Comparison of ENCODE assay signal across 1 cellular context in the genomic region with DNA sequence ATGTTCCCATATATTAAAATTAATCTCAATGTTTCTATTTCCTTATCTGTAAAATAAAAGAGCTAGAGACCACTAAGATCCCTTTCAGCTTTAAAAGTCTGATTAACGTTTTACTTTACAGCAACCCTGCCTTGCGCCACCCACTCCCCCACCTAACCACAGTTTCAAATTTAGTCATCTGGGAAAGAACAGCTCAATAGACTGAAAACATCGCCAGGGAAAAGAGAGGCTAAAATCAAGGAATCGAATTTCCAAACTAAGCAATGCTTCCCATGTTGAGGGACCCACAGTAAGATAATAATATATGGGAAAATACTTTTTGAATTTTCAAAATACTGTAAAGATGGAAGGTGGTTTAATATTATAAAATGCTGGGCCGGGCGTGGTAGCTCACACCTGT.
A peak's percentile ranks its signal among the peaks of the same experiment; 100 is the strongest.
TF ChIP-seq lines count a peak whose summit lies in the region.

No MANE protein-coding gene starts in this region.

TF ChIP-seq in GM12878, 131 proteins besides CTCF, POLR2A, EP300 and RAD21 (continued from another document):
- TF ChIP-seq, protein P1, sequence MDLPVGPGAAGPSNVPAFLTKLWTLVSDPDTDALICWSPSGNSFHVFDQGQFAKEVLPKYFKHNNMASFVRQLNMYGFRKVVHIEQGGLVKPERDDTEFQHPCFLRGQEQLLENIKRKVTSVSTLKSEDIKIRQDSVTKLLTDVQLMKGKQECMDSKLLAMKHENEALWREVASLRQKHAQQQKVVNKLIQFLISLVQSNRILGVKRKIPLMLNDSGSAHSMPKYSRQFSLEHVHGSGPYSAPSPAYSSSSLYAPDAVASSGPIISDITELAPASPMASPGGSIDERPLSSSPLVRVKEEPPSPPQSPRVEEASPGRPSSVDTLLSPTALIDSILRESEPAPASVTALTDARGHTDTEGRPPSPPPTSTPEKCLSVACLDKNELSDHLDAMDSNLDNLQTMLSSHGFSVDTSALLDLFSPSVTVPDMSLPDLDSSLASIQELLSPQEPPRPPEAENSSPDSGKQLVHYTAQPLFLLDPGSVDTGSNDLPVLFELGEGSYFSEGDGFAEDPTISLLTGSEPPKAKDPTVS (IDR thresholded peaks at IDR 0.05; ENCODE audit: low read depth, low read length), result no peak
- TF ChIP-seq IKZF1 (conservative IDR thresholded peaks at IDR 0.05) (peak; percentile 78; the same call in 1 of the 2 replicates), BMI1 (IDR thresholded peaks at IDR 0.05; ENCODE audit: borderline replicate concordance) (peak; percentile 46; the same call in 1 of the 2 replicates), RUNX3 (IDR thresholded peaks at IDR 0.05; ENCODE audit: low read length) (peak; percentile 82), MXI1 (IDR thresholded peaks at IDR 0.05; ENCODE audit: low read depth, low read length) (no peak), NR2F1 (conservative IDR thresholded peaks at IDR 0.05) (peak; percentile 59), JUNB (IDR thresholded peaks at IDR 0.05) (peak; percentile 69), DPF2 (IDR thresholded peaks at IDR 0.05) (peak; percentile 36; the same call in 1 of the 2 replicates), EED (IDR thresholded peaks at IDR 0.05; ENCODE audit: low read depth) (peak; percentile 67; the same call in 1 of the 2 replicates)
- TF ChIP-seq, protein P2, sequence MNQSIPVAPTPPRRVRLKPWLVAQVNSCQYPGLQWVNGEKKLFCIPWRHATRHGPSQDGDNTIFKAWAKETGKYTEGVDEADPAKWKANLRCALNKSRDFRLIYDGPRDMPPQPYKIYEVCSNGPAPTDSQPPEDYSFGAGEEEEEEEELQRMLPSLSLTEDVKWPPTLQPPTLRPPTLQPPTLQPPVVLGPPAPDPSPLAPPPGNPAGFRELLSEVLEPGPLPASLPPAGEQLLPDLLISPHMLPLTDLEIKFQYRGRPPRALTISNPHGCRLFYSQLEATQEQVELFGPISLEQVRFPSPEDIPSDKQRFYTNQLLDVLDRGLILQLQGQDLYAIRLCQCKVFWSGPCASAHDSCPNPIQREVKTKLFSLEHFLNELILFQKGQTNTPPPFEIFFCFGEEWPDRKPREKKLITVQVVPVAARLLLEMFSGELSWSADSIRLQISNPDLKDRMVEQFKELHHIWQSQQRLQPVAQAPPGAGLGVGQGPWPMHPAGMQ (IDR thresholded peaks at IDR 0.05; ENCODE audit: borderline replicate concordance), result no peak
- TF ChIP-seq, protein P3, sequence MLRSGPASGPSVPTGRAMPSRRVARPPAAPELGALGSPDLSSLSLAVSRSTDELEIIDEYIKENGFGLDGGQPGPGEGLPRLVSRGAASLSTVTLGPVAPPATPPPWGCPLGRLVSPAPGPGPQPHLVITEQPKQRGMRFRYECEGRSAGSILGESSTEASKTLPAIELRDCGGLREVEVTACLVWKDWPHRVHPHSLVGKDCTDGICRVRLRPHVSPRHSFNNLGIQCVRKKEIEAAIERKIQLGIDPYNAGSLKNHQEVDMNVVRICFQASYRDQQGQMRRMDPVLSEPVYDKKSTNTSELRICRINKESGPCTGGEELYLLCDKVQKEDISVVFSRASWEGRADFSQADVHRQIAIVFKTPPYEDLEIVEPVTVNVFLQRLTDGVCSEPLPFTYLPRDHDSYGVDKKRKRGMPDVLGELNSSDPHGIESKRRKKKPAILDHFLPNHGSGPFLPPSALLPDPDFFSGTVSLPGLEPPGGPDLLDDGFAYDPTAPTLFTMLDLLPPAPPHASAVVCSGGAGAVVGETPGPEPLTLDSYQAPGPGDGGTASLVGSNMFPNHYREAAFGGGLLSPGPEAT (IDR thresholded peaks at IDR 0.05; ENCODE audit: low read depth), result peak; percentile 63; the same call in 1 of the 2 replicates
- TF ChIP-seq, protein P4, sequence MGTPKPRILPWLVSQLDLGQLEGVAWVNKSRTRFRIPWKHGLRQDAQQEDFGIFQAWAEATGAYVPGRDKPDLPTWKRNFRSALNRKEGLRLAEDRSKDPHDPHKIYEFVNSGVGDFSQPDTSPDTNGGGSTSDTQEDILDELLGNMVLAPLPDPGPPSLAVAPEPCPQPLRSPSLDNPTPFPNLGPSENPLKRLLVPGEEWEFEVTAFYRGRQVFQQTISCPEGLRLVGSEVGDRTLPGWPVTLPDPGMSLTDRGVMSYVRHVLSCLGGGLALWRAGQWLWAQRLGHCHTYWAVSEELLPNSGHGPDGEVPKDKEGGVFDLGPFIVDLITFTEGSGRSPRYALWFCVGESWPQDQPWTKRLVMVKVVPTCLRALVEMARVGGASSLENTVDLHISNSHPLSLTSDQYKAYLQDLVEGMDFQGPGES (IDR thresholded peaks at IDR 0.05), result no peak
- TF ChIP-seq, protein P5, sequence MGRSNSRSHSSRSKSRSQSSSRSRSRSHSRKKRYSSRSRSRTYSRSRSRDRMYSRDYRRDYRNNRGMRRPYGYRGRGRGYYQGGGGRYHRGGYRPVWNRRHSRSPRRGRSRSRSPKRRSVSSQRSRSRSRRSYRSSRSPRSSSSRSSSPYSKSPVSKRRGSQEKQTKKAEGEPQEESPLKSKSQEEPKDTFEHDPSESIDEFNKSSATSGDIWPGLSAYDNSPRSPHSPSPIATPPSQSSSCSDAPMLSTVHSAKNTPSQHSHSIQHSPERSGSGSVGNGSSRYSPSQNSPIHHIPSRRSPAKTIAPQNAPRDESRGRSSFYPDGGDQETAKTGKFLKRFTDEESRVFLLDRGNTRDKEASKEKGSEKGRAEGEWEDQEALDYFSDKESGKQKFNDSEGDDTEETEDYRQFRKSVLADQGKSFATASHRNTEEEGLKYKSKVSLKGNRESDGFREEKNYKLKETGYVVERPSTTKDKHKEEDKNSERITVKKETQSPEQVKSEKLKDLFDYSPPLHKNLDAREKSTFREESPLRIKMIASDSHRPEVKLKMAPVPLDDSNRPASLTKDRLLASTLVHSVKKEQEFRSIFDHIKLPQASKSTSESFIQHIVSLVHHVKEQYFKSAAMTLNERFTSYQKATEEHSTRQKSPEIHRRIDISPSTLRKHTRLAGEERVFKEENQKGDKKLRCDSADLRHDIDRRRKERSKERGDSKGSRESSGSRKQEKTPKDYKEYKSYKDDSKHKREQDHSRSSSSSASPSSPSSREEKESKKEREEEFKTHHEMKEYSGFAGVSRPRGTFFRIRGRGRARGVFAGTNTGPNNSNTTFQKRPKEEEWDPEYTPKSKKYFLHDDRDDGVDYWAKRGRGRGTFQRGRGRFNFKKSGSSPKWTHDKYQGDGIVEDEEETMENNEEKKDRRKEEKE (IDR thresholded peaks at IDR 0.05), result no peak
TF ChIP-seq in GM12878: peak in this region for 9.
